ENCODE assay signal across 13 cellular contexts in genomic region chr21:25717491-25718139, GRCh38. TPM values are rescaled to one million over a fixed set of nuclear protein-coding genes. Genes with fewer than 3 reads are reported as not detected.
DNase-seq lines count a peak whose midpoint lies in the region; ATAC-seq, FAIRE-seq and TF ChIP-seq lines count a peak whose summit lies in the region.
"Had no signal": no experiment of that assay in that cellular context is flagged by ENCODE, and none has a peak within 500 bp of the region (broad histone marks: within the 10 kb centered on the region; RNA-seq: fewer than 3 reads in every experiment).

No MANE protein-coding gene starts in this region.

- no peak overlapping the region for H4K5ac ChIP-seq in IMR-90 (ENCODE audit: low read depth, low read length)

- no peak for TF ChIP-seq POLR2A in IMR-90 (IDR thresholded peaks at IDR 0.05; ENCODE audit: low read depth, low read length)

- H3K36me3 ChIP-seq in IMR-90 (ENCODE audit: control insufficient read depth, insufficient read depth, low read length) (peaks cover 3% of the 10 kb centered on the region), brain microvascular endothelial cell (replicated peaks) (peaks cover 4% of the 10 kb centered on the region), hepatocyte (replicated peaks; ENCODE audit: insufficient read depth, low read depth) (no peaks in the 10 kb centered on the region)

- no peak overlapping the region for H3K56ac ChIP-seq in IMR-90 (ENCODE audit: extremely low read depth, insufficient read depth, low read length)

- ATAC-seq in IMR-90 (ENCODE audit: low read depth): peak; percentile 27; the same call in 1 of the 2 replicates
- no peak for ATAC-seq in GM19035 (IDR thresholded peaks at IDR 0.05; ENCODE audit: unreplicated experiment)
- no peak for ATAC-seq in GM21360 (IDR thresholded peaks at IDR 0.05; ENCODE audit: unreplicated experiment)

- H2BK5ac ChIP-seq in IMR-90 (ENCODE audit: low read depth, low read length, poor library complexity, severe bottlenecking): no peak overlapping the region

- no peak overlapping the region for H2AK9ac ChIP-seq in IMR-90 (replicated peaks; ENCODE audit: low read depth, low read length, poor library complexity)

- no peak overlapping the region for H3K4ac ChIP-seq in IMR-90 (ENCODE audit: low read depth, low read length)

- no peak overlapping the region for H2BK15ac ChIP-seq in IMR-90 (ENCODE audit: low read depth, low read length)

- H4K20me1 ChIP-seq in IMR-90 (ENCODE audit: insufficient read depth, low read length) (no peaks in the 10 kb centered on the region), hepatocyte (ENCODE audit: insufficient read depth, poor library complexity, severe bottlenecking) (no peaks in the 10 kb centered on the region)

- intact Hi-C loops in IMR-90 (cut with micrococcal nuclease): no loop called here

- H3K4me1 ChIP-seq in IMR-90 (ENCODE audit: control insufficient read depth, insufficient read depth, low read length) (no peaks in the 10 kb centered on the region), hepatocyte (ENCODE audit: insufficient read depth) (no peaks in the 10 kb centered on the region)
- H3K4me1 ChIP-seq: Caco-2, SJCRH30 had no signal

- H3K79me2 ChIP-seq in hepatocyte: no peaks in the 10 kb centered on the region

- 60% methylated on average over 1 of the region's 5 CpGs; no CpG with 5 or more reads in 1 of the 2 experiments for WGBS in IMR-90 (ENCODE audit: extremely low coverage in 2 of 2, insufficient read length in 1 of 2), 2 experiments
- 91% methylated on average over 5 of the region's 5 CpGs for WGBS in hepatocyte (ENCODE audit: low lambda C conversion rate, missing lambda C conversion rate)

- in situ Hi-C loops in IMR-90 (cut with MboI; ENCODE audit: low sequenced_read_pairs) (no loop called here), brain microvascular endothelial cell (cut with HindIII; ENCODE audit: low pct_ligation_motif_present, low sequenced_read_pairs) (no loop called here)

- H3K4me2 ChIP-seq in IMR-90 (ENCODE audit: low read depth, low read length) (no peak overlapping the region), hepatocyte (no peak overlapping the region)

- no peak for TF ChIP-seq CTCF in IMR-90 (conservative IDR thresholded peaks at IDR 0.05; ENCODE audit: low read depth, low read length)
- TF ChIP-seq CTCF in brain microvascular endothelial cell (IDR thresholded peaks at IDR 0.05; ENCODE audit: low read depth, low read length, missing control alignments): no peak
- TF ChIP-seq CTCF in hepatocyte (IDR thresholded peaks at IDR 0.05; ENCODE audit: poor library complexity): no peak

- POLR2A ChIA-PET in IMR-90 (lab: Charles Lee; ENCODE audit: unreplicated experiment): interaction anchor here (1.1 kb wide), 1 partner anchor 12 kb away, joined by 3 read pairs; no protein-coding TSS in a partner anchor

- BruUV-seq in IMR-90 (replicated peaks; lab: Mats Ljungman, UMichigan): no TSS peak

- FAIRE-seq in RCC 7860 (lab: Jason Lieb, UNC): no peak
- FAIRE-seq: H54 had no signal

- no peak overlapping the region for H2BK20ac ChIP-seq in IMR-90 (ENCODE audit: low read depth, low read length)

- no peak overlapping the region for H2AFZ ChIP-seq in IMR-90 (replicated peaks; ENCODE audit: low read length, poor library complexity)
- no peak overlapping the region for H2AFZ ChIP-seq in hepatocyte

- DNase-seq in EL: peak; percentile 26
- peak; percentile 51 for DNase-seq in IMR-90
- DNase-seq in brain microvascular endothelial cell: peak; percentile 51
- DNase-seq in hepatocyte (ENCODE audit: low spot score): peak; percentile 14
- no peak for DNase-seq in RCC 7860 (ENCODE audit: low spot score)
- DNase-seq: activated naive CD4-positive, alpha-beta T cell treated with anti-CD3 and anti-CD28 coated beads, Interleukin-2, amount 50 U/mL, for 16 hours; Caco-2; dorsolateral prefrontal cortex; stimulated activated CD4-positive, alpha-beta T cell treated with anti-CD3 and anti-CD28 coated beads, Interleukin-4, amount 100 ng/mL, for 1 hour had no signal

- H3K9ac ChIP-seq in IMR-90 (ENCODE audit: low read depth, low read length): no peak overlapping the region

- H3K27me3 ChIP-seq in IMR-90 (ENCODE audit: control insufficient read depth, insufficient read depth, low read length) (no peaks in the 10 kb centered on the region), brain microvascular endothelial cell (replicated peaks) (no peaks in the 10 kb centered on the region), hepatocyte (no peaks in the 10 kb centered on the region)
- H3K27me3 ChIP-seq: dorsolateral prefrontal cortex, SJCRH30 had no signal

- no peaks in the 10 kb centered on the region for H3K9me2 ChIP-seq in hepatocyte (replicated peaks; ENCODE audit: insufficient read depth)

- H4K91ac ChIP-seq in IMR-90 (ENCODE audit: insufficient read depth, low read depth, low read length): no peak overlapping the region

- no peak overlapping the region for H4K8ac ChIP-seq in IMR-90 (ENCODE audit: low read depth in 2 of 2, low read length in 2 of 2)

- CTCF ChIA-PET in IMR-90 (lab: Yijun Ruan, JAX): interaction anchor here (0.6 to 0.7 kb wide), 2 partner anchors 10 to 63 kb away, joined by 3 read pairs; no protein-coding TSS in a partner anchor

- H2AK5ac ChIP-seq in IMR-90 (ENCODE audit: low read depth, low read length): no peak overlapping the region

- H3K27ac ChIP-seq in IMR-90 (ENCODE audit: insufficient read depth, low read length) (no peak overlapping the region), brain microvascular endothelial cell (no peak overlapping the region), hepatocyte (no peak overlapping the region)
- H3K27ac ChIP-seq: dorsolateral prefrontal cortex, SJCRH30 had no signal

- 0 out of 2 replicates have a peak, but pooled peaks cover 6% of the 10 kb centered on the region for H3K9me1 ChIP-seq in IMR-90 (ENCODE audit: insufficient read depth, low read length)

- no peaks in the 10 kb centered on the region for H3K9me3 ChIP-seq in IMR-90 (ENCODE audit: control insufficient read depth, insufficient read depth, low read length)
- no peaks in the 10 kb centered on the region for H3K9me3 ChIP-seq in hepatocyte (ENCODE audit: low read depth)
- H3K9me3 ChIP-seq: Caco-2, SJCRH30 had no signal

- no peak overlapping the region for H3K18ac ChIP-seq in IMR-90 (ENCODE audit: low read depth, low read length)

- no peaks in the 10 kb centered on the region for H3K79me1 ChIP-seq in IMR-90 (ENCODE audit: low read depth in 1 of 2, low read length in 2 of 2)

- H3K4me3 ChIP-seq in IMR-90 (ENCODE audit: insufficient read depth, low read depth, low read length): no peak overlapping the region
- H3K4me3 ChIP-seq in brain microvascular endothelial cell (ENCODE audit: low read depth, low read length): no peak overlapping the region
- H3K4me3 ChIP-seq in hepatocyte: no peak overlapping the region
- H3K4me3 ChIP-seq: dorsolateral prefrontal cortex, SJCRH30 had no signal

- TF ChIP-seq RAD21 in IMR-90 (IDR thresholded peaks at IDR 0.05; ENCODE audit: low read length): no peak

- dilution Hi-C loops in IMR-90 (cut with HindIII; ENCODE audit: low sequenced_read_pairs, unreplicated experiment): no loop called here

- no peak overlapping the region for H3K14ac ChIP-seq in IMR-90 (replicated peaks; ENCODE audit: low read depth, low read length)

- no peak overlapping the region for H3K23ac ChIP-seq in IMR-90 (ENCODE audit: low read depth, low read length)

- no peak overlapping the region for H2BK120ac ChIP-seq in IMR-90 (ENCODE audit: low read depth, low read length)

TF ChIP-seq in IMR-90, 13 proteins besides CTCF, POLR2A, EP300 and RAD21 (continues in another document):
- TF ChIP-seq, protein P1, sequence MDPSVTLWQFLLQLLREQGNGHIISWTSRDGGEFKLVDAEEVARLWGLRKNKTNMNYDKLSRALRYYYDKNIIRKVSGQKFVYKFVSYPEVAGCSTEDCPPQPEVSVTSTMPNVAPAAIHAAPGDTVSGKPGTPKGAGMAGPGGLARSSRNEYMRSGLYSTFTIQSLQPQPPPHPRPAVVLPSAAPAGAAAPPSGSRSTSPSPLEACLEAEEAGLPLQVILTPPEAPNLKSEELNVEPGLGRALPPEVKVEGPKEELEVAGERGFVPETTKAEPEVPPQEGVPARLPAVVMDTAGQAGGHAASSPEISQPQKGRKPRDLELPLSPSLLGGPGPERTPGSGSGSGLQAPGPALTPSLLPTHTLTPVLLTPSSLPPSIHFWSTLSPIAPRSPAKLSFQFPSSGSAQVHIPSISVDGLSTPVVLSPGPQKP (IDR thresholded peaks at IDR 0.05; ENCODE audit: borderline replicate concordance, low read depth, low read length): no peak
- TF ChIP-seq NFE2L2 (IDR thresholded peaks at IDR 0.05; ENCODE audit: low read depth, low read length): no peak
- no peak for TF ChIP-seq RFX5 (IDR thresholded peaks at IDR 0.05; ENCODE audit: low read depth, low read length)
- TF ChIP-seq, protein P2, sequence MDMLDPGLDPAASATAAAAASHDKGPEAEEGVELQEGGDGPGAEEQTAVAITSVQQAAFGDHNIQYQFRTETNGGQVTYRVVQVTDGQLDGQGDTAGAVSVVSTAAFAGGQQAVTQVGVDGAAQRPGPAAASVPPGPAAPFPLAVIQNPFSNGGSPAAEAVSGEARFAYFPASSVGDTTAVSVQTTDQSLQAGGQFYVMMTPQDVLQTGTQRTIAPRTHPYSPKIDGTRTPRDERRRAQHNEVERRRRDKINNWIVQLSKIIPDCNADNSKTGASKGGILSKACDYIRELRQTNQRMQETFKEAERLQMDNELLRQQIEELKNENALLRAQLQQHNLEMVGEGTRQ (IDR thresholded peaks at IDR 0.05; ENCODE audit: low read depth, low read length): no peak
- no peak for TF ChIP-seq CHD1 (IDR thresholded peaks at IDR 0.05; ENCODE audit: low read depth, low read length)
- no peak for TF ChIP-seq MAFK (IDR thresholded peaks at IDR 0.05; ENCODE audit: low read depth, low read length)
- TF ChIP-seq BHLHE40 (IDR thresholded peaks at IDR 0.05; ENCODE audit: low read depth, low read length): no peak
- no peak for TF ChIP-seq MXI1 (IDR thresholded peaks at IDR 0.05; ENCODE audit: borderline replicate concordance, low read depth, low read length)
- TF ChIP-seq SMC3 (IDR thresholded peaks at IDR 0.05; ENCODE audit: low read depth, low read length): no peak
- no peak for TF ChIP-seq FOS (IDR thresholded peaks at IDR 0.05; ENCODE audit: low read depth, low read length)
- TF ChIP-seq CEBPB (IDR thresholded peaks at IDR 0.05; ENCODE audit: low read depth, low read length): no peak
- no peak for TF ChIP-seq MAZ (IDR thresholded peaks at IDR 0.05; ENCODE audit: borderline replicate concordance, low read depth, low read length)

RNA-seq across cellular contexts. Expression of gene ATP5PF, which starts 17.1 kb away (rescaled TPM):
- total RNA-seq in IMR-90 (2012; rRNA removed) (74.7 and 76.0 TPM in 2 replicates), hepatocyte (178 and 190 TPM in 2 replicates)
- polyA plus RNA-seq in IMR-90 (2012; rRNA removed) (190 TPM in 2 replicates), hepatocyte (478 and 510 TPM in 2 replicates)
- polyA plus RNA-seq in IMR-90 (2012; cell fraction: cytosol; rRNA removed): 78.8 and 87.5 TPM in 2 replicates
- 11.2 and 54.5 TPM in 2 replicates for polyA plus RNA-seq in IMR-90 (2012; cell fraction: nucleus; rRNA removed; ENCODE audit: low replicate concordance)

RNA-seq across cellular contexts. Expression of gene GABPA, which starts 17.2 kb away (rescaled TPM):
- 17.0 and 26.4 TPM in 2 replicates for total RNA-seq in IMR-90 (2012; rRNA removed)
- 7.3 and 9.0 TPM in 2 replicates for polyA plus RNA-seq in IMR-90 (2012; rRNA removed)
- 1.0 and 1.3 TPM in 2 replicates for polyA plus RNA-seq in IMR-90 (2012; cell fraction: cytosol; rRNA removed)
- polyA plus RNA-seq in IMR-90 (2012; cell fraction: nucleus; rRNA removed; ENCODE audit: low replicate concordance): 0.71 and 8.4 TPM in 2 replicates
- 26.1 and 29.8 TPM in 2 replicates for total RNA-seq in hepatocyte
- polyA plus RNA-seq in hepatocyte: 8.8 and 10.7 TPM in 2 replicates
